ENCODE assay signal across 6 cellular contexts in the genomic region with DNA sequence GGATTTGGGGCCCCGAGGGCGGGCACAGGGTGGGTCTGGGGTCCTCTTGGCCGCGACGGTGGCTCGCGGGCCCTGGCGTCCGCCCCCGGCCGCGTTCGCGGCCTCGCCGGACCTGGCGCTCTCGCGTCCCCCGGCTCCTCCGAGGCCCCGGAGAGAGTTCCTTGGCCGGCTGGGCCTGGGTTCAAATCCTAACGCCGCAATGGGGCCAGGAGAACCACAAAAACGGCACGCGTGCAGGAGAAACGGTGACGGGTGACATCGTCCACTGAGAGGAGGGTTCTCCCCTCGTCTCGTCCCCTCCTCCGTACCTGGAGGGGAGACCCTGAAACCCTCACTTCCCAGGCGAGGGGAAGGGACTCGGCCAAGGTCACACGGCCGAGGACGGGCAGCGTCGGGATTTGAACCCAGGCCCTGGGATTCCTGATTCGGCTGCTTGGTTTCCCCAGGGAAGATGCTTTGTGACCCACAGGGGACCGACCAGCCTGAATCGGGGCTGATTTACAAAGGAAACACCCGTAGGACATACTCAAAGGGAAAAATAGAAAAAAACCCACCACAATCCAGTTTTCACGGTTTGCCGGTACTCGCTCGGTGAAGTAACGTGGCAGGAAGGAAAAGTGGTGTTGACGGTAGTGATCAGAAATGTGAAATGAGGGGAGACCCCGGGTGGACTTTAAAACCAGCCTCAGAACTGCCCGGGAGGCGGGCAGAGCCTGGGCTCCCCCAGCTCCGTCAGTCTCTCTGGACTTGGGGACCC. TPM values are rescaled to one million over a fixed set of nuclear protein-coding genes. Genes with fewer than 3 reads are reported as not detected.
A peak's percentile ranks its signal among the peaks of the same experiment; 100 is the strongest.
DNase-seq lines count a peak whose midpoint lies in the region; FAIRE-seq and TF ChIP-seq lines count a peak whose summit lies in the region.

No MANE protein-coding gene starts in this region.

- no peaks in the 10 kb centered on the region for H3K9me3 ChIP-seq in SK-N-MC (ENCODE audit: low read depth, low read length)

- FAIRE-seq in GM19239 (lab: Jason Lieb, UNC) = peak; percentile 35

- no peak for TF ChIP-seq CTCF in fibroblast of the aortic adventitia (IDR thresholded peaks at IDR 0.05; ENCODE audit: insufficient read depth, low read length)

- H3K4me3 ChIP-seq in SK-N-MC = peak overlapping the region; percentile 97
- H3K4me3 ChIP-seq in fibroblast of the aortic adventitia (ENCODE audit: low read depth, low read length) = peak overlapping the region; percentile 99

- H3K36me3 ChIP-seq in SK-N-MC (ENCODE audit: insufficient read depth, low read length) = peaks cover 66% of the 10 kb centered on the region

- peak overlapping the region; percentile 100 for H3K9ac ChIP-seq in SK-N-MC (ENCODE audit: insufficient read length)

- H3K27ac ChIP-seq in SK-N-MC = peak overlapping the region; percentile 92

- DNase-seq in GM19239 (ENCODE audit: insufficient read length, low spot score) (no peak), SK-N-MC (ENCODE audit: low read depth, low spot score) (no peak), fibroblast of the aortic adventitia (ENCODE audit: low read depth) (no peak), DMS79 (lab: John Stamatoyannopoulos, UW) (no peak), NCI-H1694 treated with DMSO at 0.1 percent for 48 hours (lab: John Stamatoyannopoulos, UW) (no peak)
- DNase-seq in stimulated activated CD8-positive, alpha-beta memory T cell treated with anti-CD3 and anti-CD28 coated beads, Interleukin-12 subunit alpha, Interleukin-12 subunit beta, amount 100 ng/mL, for 4 hours (ENCODE audit: low read depth) = peak; percentile 6

RNA-seq across cellular contexts. Expression of a gene that starts 0.7 kb away (rescaled TPM):
- 43.5 and 92.9 TPM in 2 replicates for total RNA-seq in fibroblast of the aortic adventitia (ENCODE audit: low replicate concordance)

RNA-seq across cellular contexts. Expression of a gene that starts 1.0 kb away (rescaled TPM):
- 36.7 and 39.9 TPM in 2 replicates for total RNA-seq in fibroblast of the aortic adventitia (ENCODE audit: low replicate concordance)

RNA-seq across cellular contexts. Expression of a gene that starts 55.8 kb away (rescaled TPM):
- 0.08 TPM in 1 of 2 replicates, not detected in the other for total RNA-seq in fibroblast of the aortic adventitia (ENCODE audit: low replicate concordance)

RNA-seq across cellular contexts. Expression of a gene that starts 56.7 kb away (rescaled TPM):
- total RNA-seq in fibroblast of the aortic adventitia (ENCODE audit: low replicate concordance) = 15.4 and 31.1 TPM in 2 replicates

RNA-seq across cellular contexts. Expression of a gene that starts 57.3 kb away (rescaled TPM):
- total RNA-seq in fibroblast of the aortic adventitia (ENCODE audit: low replicate concordance) = 10.8 and 17.2 TPM in 2 replicates
